8 cellular contexts compared by ENCODE assay signal in genomic region chr15:75274509-75275107, GRCh38. TPM values are rescaled to one million over a fixed set of nuclear protein-coding genes. Genes with fewer than 3 reads are reported as not detected.
A peak's percentile ranks its signal among the peaks of the same experiment; 100 is the strongest.
DNase-seq lines count a peak whose midpoint lies in the region; ATAC-seq and TF ChIP-seq lines count a peak whose summit lies in the region.
"Not testable (repeated sequence)": the region's sequence is repeated elsewhere in the genome, so short reads cannot be mapped to it uniquely, and the experiment has no call there.

No MANE protein-coding gene starts in this region.

- H3K27ac ChIP-seq in CD4-positive, CD25-positive, alpha-beta regulatory T cell (ENCODE audit: insufficient read depth, low read length, poor library complexity, severe bottlenecking); cardiac muscle cell: not testable (repeated sequence)

- not testable (repeated sequence) for H3K36me3 Mint-ChIP-seq in CD4-positive, CD25-positive, alpha-beta regulatory T cell

- not testable (repeated sequence) for H3K36me3 ChIP-seq in CD4-positive, CD25-positive, alpha-beta regulatory T cell (ENCODE audit: control insufficient read depth, insufficient read depth, low read length); MG63; cardiac muscle cell

- not testable (repeated sequence) for H3K4me3 ChIP-seq in CD4-positive, CD25-positive, alpha-beta regulatory T cell (ENCODE audit: low read depth, low read length); MG63; astrocyte of the spinal cord (ENCODE audit: low read depth, low read length); cardiac muscle cell

- not testable (repeated sequence) for H3K27me3 ChIP-seq in CD4-positive, CD25-positive, alpha-beta regulatory T cell (ENCODE audit: control insufficient read depth, insufficient read depth, low read length); MG63; cardiac muscle cell

- in situ Hi-C loops in astrocyte of the spinal cord (cut with HindIII; ENCODE audit: low sequenced_read_pairs): not testable (repeated sequence)

- H3K4me1 Mint-ChIP-seq in CD4-positive, CD25-positive, alpha-beta regulatory T cell: not testable (repeated sequence)

- not testable (repeated sequence) for H3K9me3 Mint-ChIP-seq in CD4-positive, CD25-positive, alpha-beta regulatory T cell

- not testable (repeated sequence) for H3K4me1 ChIP-seq in CD4-positive, CD25-positive, alpha-beta regulatory T cell (ENCODE audit: control insufficient read depth, insufficient read depth, low read length, poor library complexity, severe bottlenecking); cardiac muscle cell (ENCODE audit: low read depth)

- not testable (repeated sequence) for H3K27me3 Mint-ChIP-seq in CD4-positive, CD25-positive, alpha-beta regulatory T cell

- ATAC-seq in CD4-positive, CD25-positive, alpha-beta regulatory T cell (ENCODE audit: low read depth in 2 of 2): peak; percentile 57 to 59
- ATAC-seq in GM21381 (IDR thresholded peaks at IDR 0.05; ENCODE audit: unreplicated experiment) (peak; percentile 57), omental fat pad (ENCODE audit: low FRiP score) (peak; percentile 71)

- peak; percentile 34 to 40 (median 36) for DNase-seq in CD4-positive, CD25-positive, alpha-beta regulatory T cell
- DNase-seq in MG63 (peak; percentile 75), cardiac muscle cell (ENCODE audit: low read depth in 1 of 2, low spot score in 1 of 2) (peak; percentile 26 to 42), omental fat pad (ENCODE audit: low spot score) (peak; percentile 79)
- DNase-seq in activated CD4-positive, alpha-beta T cell treated with anti-CD3 and anti-CD28 coated beads, Interleukin-2, amount 50 U/mL, for 1 hour: peak; percentile 46
- not testable (repeated sequence) for DNase-seq in astrocyte of the spinal cord (ENCODE audit: low read depth, low spot score)
- DNase-seq in stimulated activated CD8-positive, alpha-beta memory T cell treated with anti-CD3 and anti-CD28 coated beads, Interleukin-4, amount 100 ng/mL, for 4 hours (ENCODE audit: low read depth in 2 of 2, low spot score in 1 of 2): peak; percentile 11 to 32

- peak; percentile 42 for TF ChIP-seq CTCF in astrocyte of the spinal cord (IDR thresholded peaks at IDR 0.05; ENCODE audit: low read depth, low read length)
- peak; percentile 43 for TF ChIP-seq CTCF in cardiac muscle cell (IDR thresholded peaks at IDR 0.05; ENCODE audit: low read depth, low read length)
- peak in 1 of 3 donors; percentile 36 for TF ChIP-seq CTCF in omental fat pad (IDR thresholded peaks at IDR 0.05)

- H3K4me3 Mint-ChIP-seq in CD4-positive, CD25-positive, alpha-beta regulatory T cell: not testable (repeated sequence)

- peak overlapping the region in 1 of 3 donors; percentile 46 for H3K27ac Mint-ChIP-seq in CD4-positive, CD25-positive, alpha-beta regulatory T cell

- H3K9me3 ChIP-seq in CD4-positive, CD25-positive, alpha-beta regulatory T cell (ENCODE audit: control insufficient read depth in 2 of 2, low read length in 2 of 2); MG63; cardiac muscle cell (ENCODE audit: low read depth): not testable (repeated sequence)

RNA-seq across cellular contexts. Expression of gene GOLGA6D, which starts 8.0 kb away (rescaled TPM):
- total RNA-seq in CD4-positive, CD25-positive, alpha-beta regulatory T cell: not detected
- polyA plus RNA-seq in CD4-positive, CD25-positive, alpha-beta regulatory T cell: not detected
- total RNA-seq in MG63 (2014; rRNA removed; shearing (Covaris generic); ENCODE audit: low replicate concordance): not detected in 2 replicates
- 0.06 and 0.28 TPM in 2 replicates for total RNA-seq in cardiac muscle cell
- polyA plus RNA-seq in cardiac muscle cell: 0.29 TPM in 1 of 2 replicates, not detected in the other
- total RNA-seq in omental fat pad: under 1 TPM in 1 of 4 donors, not detected in 3; 0.36 TPM

RNA-seq across cellular contexts. Expression of gene GOLGA6C, which starts 16.5 kb away (rescaled TPM):
- total RNA-seq in CD4-positive, CD25-positive, alpha-beta regulatory T cell: not detected
- not detected for polyA plus RNA-seq in CD4-positive, CD25-positive, alpha-beta regulatory T cell
- total RNA-seq in MG63 (2014; rRNA removed; shearing (Covaris generic); ENCODE audit: low replicate concordance): 0.22 TPM in 1 of 2 replicates, not detected in the other
- total RNA-seq in cardiac muscle cell (0.07 and 0.09 TPM in 2 replicates), omental fat pad (not detected)
- polyA plus RNA-seq in cardiac muscle cell: not detected in 2 replicates
